In genomic region chr2:47907097-47907781, GRCh38 we compare ENCODE assay signal across 8 cellular contexts. TPM values are rescaled to one million over a fixed set of nuclear protein-coding genes. Genes with fewer than 3 reads are reported as not detected.
DNase-seq lines count a peak whose midpoint lies in the region; ATAC-seq and TF ChIP-seq lines count a peak whose summit lies in the region.

No MANE protein-coding gene starts in this region.

- no peak for ATAC-seq in HG02798 (IDR thresholded peaks at IDR 0.05; ENCODE audit: poor library complexity, unreplicated experiment)
- no peak for ATAC-seq in GM19467 (IDR thresholded peaks at IDR 0.05; ENCODE audit: unreplicated experiment)

- peak overlapping the region; percentile 95 for H3K4me3 ChIP-seq in astrocyte of the cerebellum (ENCODE audit: low read depth, low read length)

- DNase-seq in G401 (ENCODE audit: low spot score) (peak; percentile 23), RPMI8226 (peak; percentile 40), astrocyte of the cerebellum (ENCODE audit: low read depth) (no peak), left kidney (ENCODE audit: low read depth, low spot score) (peak; percentile 36), RKO (ENCODE audit: low spot score) (no peak)
- peak; percentile 10 to 82 (median 56) for DNase-seq in stimulated activated naive CD4-positive, alpha-beta T cell (lab: John Stamatoyannopoulos, UW)

- TF ChIP-seq CTCF in astrocyte of the cerebellum (IDR thresholded peaks at IDR 0.05; ENCODE audit: low read depth, low read length, missing control alignments) = no peak

- in situ Hi-C loops in G401 (cut with HindIII; ENCODE audit: low sequenced_read_pairs) = no loop called here
- in situ Hi-C loops in astrocyte of the cerebellum (cut with HindIII; ENCODE audit: low sequenced_read_pairs) = no loop called here

RNA-seq across cellular contexts. Expression of gene FBXO11, which starts 0.9 kb away (rescaled TPM):
- 19.4 and 40.1 TPM in 2 replicates for total RNA-seq in G401 (2014; rRNA removed; shearing (Covaris generic))

Comparison
In these comparisons a context has a peak if more than half of its experiments do, and no peak if none do; other contexts are left out.
1. DNase-seq: peak in G401 (single experiment), RPMI8226 (single experiment), left kidney (single experiment) and stimulated activated naive CD4-positive, alpha-beta T cell (6 of 6); none in astrocyte of the cerebellum (single experiment) and RKO (single experiment).